Comparison of ENCODE assay signal across 12 cellular contexts in the genomic region with DNA sequence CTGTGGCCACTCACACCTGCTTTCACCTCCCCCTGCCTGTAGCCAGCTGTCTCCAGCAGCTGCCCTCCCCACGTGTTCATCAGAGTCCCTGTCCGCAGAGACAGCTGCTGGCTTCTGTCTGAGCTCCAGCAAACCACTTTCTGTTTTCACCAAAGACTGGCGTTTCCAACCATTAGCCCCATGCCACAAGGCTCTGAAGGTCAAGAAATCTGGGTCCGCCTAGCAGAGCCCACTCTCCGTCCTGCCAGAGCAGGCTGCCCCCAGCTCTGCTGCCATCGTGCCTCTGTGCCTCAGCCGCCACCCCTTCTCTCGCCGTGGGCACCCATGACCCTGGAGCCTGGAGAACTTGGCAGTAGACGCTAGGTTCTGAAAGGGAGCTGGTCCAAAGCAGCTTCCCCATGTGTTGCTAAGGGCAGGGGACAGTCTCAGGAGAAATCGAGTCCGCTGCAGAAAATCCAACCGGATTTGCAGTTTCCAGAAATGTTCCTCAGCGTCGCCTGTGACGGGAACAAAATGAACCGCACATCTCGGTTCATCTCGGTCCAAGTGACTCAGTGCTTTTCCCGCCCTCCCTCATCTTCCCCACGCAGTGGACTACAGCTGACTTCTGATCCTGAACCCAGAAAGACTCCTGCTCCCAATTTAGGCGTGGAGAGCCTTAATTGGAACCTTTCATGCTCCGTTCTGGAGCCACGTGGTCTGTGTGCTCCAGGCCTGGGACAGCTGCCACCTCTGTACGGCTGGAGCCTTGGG. TPM values are rescaled to one million over a fixed set of nuclear protein-coding genes. Genes with fewer than 3 reads are reported as not detected.
DNase-seq lines count a peak whose midpoint lies in the region; ATAC-seq and TF ChIP-seq lines count a peak whose summit lies in the region.
"Had no signal": no experiment of that assay in that cellular context is flagged by ENCODE, and none has a peak within 500 bp of the region (broad histone marks: within the 10 kb centered on the region; RNA-seq: fewer than 3 reads in every experiment).

No MANE protein-coding gene starts in this region.

- peak; percentile 89 for DNase-seq in NCI-H146 (lab: John Stamatoyannopoulos, UW)
- DNase-seq in endodermal cell, result no peak
- DNase-seq in germinal center (ENCODE audit: low spot score), result no peak
- DNase-seq in CD8-positive, alpha-beta memory T cell, result no peak
- DNase-seq: activated CD4-positive, alpha-beta T cell treated with anti-CD3 and anti-CD28 coated beads for 1 hour; CD4-positive, alpha-beta T cell; effector memory CD4-positive, alpha-beta T cell; small intestine had no signal

- H3K9me3 Mint-ChIP-seq in endodermal cell, result no peaks in the 10 kb centered on the region
- H3K9me3 Mint-ChIP-seq in CD8-positive, alpha-beta memory T cell, result no peaks in the 10 kb centered on the region
- H3K9me3 Mint-ChIP-seq: CD4-positive, alpha-beta T cell had no signal

- H3K27ac ChIP-seq in ACC112 (ENCODE audit: low read depth, low read length), result no peak overlapping the region
- peak overlapping the region; percentile 72 for H3K27ac ChIP-seq in endodermal cell (ENCODE audit: low read depth, low read length)
- peak overlapping the region; percentile 77 to 86 for H3K27ac ChIP-seq in mucosa of rectum (ENCODE audit: low read depth in 2 of 2, low read length in 2 of 2)
- no peak overlapping the region for H3K27ac ChIP-seq in CD8-positive, alpha-beta memory T cell (ENCODE audit: low read depth, low read length)

- H3K9me3 ChIP-seq in endodermal cell (ENCODE audit: control insufficient read depth, low read length), result no peaks in the 10 kb centered on the region
- no peaks in the 10 kb centered on the region for H3K9me3 ChIP-seq in mucosa of rectum (ENCODE audit: control insufficient read depth in 2 of 2, low read length in 2 of 2)
- H3K9me3 ChIP-seq in CD8-positive, alpha-beta memory T cell (ENCODE audit: low read length), result no peaks in the 10 kb centered on the region

- POLR2A ChIA-PET in CD8-positive, alpha-beta memory T cell (lab: Charles Lee), result no interaction called here

- CTCF ChIA-PET in CD8-positive, alpha-beta memory T cell (lab: Charles Lee), result interaction anchor here (1.6 kb wide), 1 partner anchor 10 kb away, joined by 4 read pairs; no protein-coding TSS in a partner anchor

- H3K4me1 Mint-ChIP-seq in endodermal cell, result no peaks in the 10 kb centered on the region
- H3K4me1 Mint-ChIP-seq in CD8-positive, alpha-beta memory T cell, result peaks cover 0 to 5% (median 0%) of the 10 kb centered on the region in 3 donors

- WGBS in endodermal cell (ENCODE audit: insufficient coverage in 1 of 2, insufficient read length in 1 of 2), 2 experiments, result 92 to 96% methylated on average over 21 to 25 of the region's 25 CpGs

- H3K9ac ChIP-seq in endodermal cell (ENCODE audit: extremely low read depth, low read length, poor library complexity, severe bottlenecking) (no peak overlapping the region), mucosa of rectum (ENCODE audit: low read depth in 1 of 2, low read length in 2 of 2) (peak overlapping the region in 1 of 2 donors; percentile 28)

- no peak overlapping the region for H2AFZ ChIP-seq in ACC112 (ENCODE audit: low read length, unreplicated experiment)

- peak overlapping the region; percentile 17 for H3K27ac Mint-ChIP-seq in endodermal cell
- peak overlapping the region in 1 of 8 donors; percentile 58 for H3K27ac Mint-ChIP-seq in CD8-positive, alpha-beta memory T cell
- H3K27ac Mint-ChIP-seq: CD4-positive, alpha-beta T cell had no signal

- H3K4me1 ChIP-seq in ACC112 (ENCODE audit: control insufficient read depth, insufficient read depth, low read length, unreplicated experiment) (peaks cover 17% of the 10 kb centered on the region), endodermal cell (ENCODE audit: control insufficient read depth, insufficient read depth, low read length) (no peaks in the 10 kb centered on the region), mucosa of rectum (ENCODE audit: control insufficient read depth in 2 of 2, insufficient read depth in 2 of 2, low read length in 2 of 2) (peaks cover 12 to 17% of the 10 kb centered on the region in 2 donors)
- no peaks in the 10 kb centered on the region for H3K4me1 ChIP-seq in CD8-positive, alpha-beta memory T cell (ENCODE audit: insufficient read depth, low read length)

- no peaks in the 10 kb centered on the region for H3K79me2 ChIP-seq in ACC112 (ENCODE audit: control insufficient read depth, insufficient read depth, low read length, unreplicated experiment)

- no peak for ATAC-seq in HG03159 (IDR thresholded peaks at IDR 0.05; ENCODE audit: unreplicated experiment)
- no peak for ATAC-seq in GM18907 (IDR thresholded peaks at IDR 0.05; ENCODE audit: unreplicated experiment)

- 0 out of 2 replicates have a peak overlapping the region, but pooled peaks have one; percentile 9 for H3K4me3 ChIP-seq in ACC112 (ENCODE audit: low read depth, low read length)
- H3K4me3 ChIP-seq in endodermal cell (ENCODE audit: low read length), result no peak overlapping the region
- peak overlapping the region in 1 of 2 donors; percentile 33 for H3K4me3 ChIP-seq in mucosa of rectum (ENCODE audit: low read length in 2 of 2)
- H3K4me3 ChIP-seq in CD8-positive, alpha-beta memory T cell (ENCODE audit: low read length), result no peak overlapping the region

- H3K27me3 Mint-ChIP-seq in endodermal cell (ENCODE audit: insufficient read depth), result no peaks in the 10 kb centered on the region
- H3K27me3 Mint-ChIP-seq in CD8-positive, alpha-beta memory T cell, result no peaks in the 10 kb centered on the region
- H3K27me3 Mint-ChIP-seq: CD4-positive, alpha-beta T cell had no signal

- no peaks in the 10 kb centered on the region for H3K36me3 ChIP-seq in ACC112 (ENCODE audit: insufficient read depth, low read length)
- peaks cover 18% of the 10 kb centered on the region for H3K36me3 ChIP-seq in endodermal cell (ENCODE audit: control insufficient read depth, insufficient read depth, low read length)
- H3K36me3 ChIP-seq in mucosa of rectum (ENCODE audit: control insufficient read depth in 2 of 2, insufficient read depth in 2 of 2, low read length in 2 of 2), result peaks cover 0 to 8% of the 10 kb centered on the region in 2 donors
- H3K36me3 ChIP-seq in CD8-positive, alpha-beta memory T cell (ENCODE audit: insufficient read depth, low read length), result no peaks in the 10 kb centered on the region

- H3K27me3 ChIP-seq in ACC112 (ENCODE audit: insufficient read depth, low read length) (no peaks in the 10 kb centered on the region), endodermal cell (ENCODE audit: control insufficient read depth, insufficient read depth, low read length, poor library complexity, severe bottlenecking) (no peaks in the 10 kb centered on the region), mucosa of rectum (ENCODE audit: control insufficient read depth in 2 of 2, insufficient read depth in 2 of 2, low read length in 2 of 2) (no peaks in the 10 kb centered on the region)
- H3K27me3 ChIP-seq in CD8-positive, alpha-beta memory T cell (ENCODE audit: insufficient read depth, low read length, poor library complexity, severe bottlenecking), result no peaks in the 10 kb centered on the region

- TF ChIP-seq CTCF in endodermal cell (conservative IDR thresholded peaks at IDR 0.05), result no peak

- no peak overlapping the region for H3K4me3 Mint-ChIP-seq in endodermal cell
- peak overlapping the region in 1 of 7 donors; percentile 78 for H3K4me3 Mint-ChIP-seq in CD8-positive, alpha-beta memory T cell
- H3K4me3 Mint-ChIP-seq: CD4-positive, alpha-beta T cell had no signal

- H3K36me3 Mint-ChIP-seq in endodermal cell (ENCODE audit: low read depth), result peaks cover 26% of the 10 kb centered on the region
- peaks cover 0 to 55% (median 5%) of the 10 kb centered on the region in 3 donors for H3K36me3 Mint-ChIP-seq in CD8-positive, alpha-beta memory T cell

RNA-seq across cellular contexts. Expression of a gene that starts 28.0 kb away (rescaled TPM):
- 10 to 100 TPM; 18.8 to 19.1 TPM for total RNA-seq in endodermal cell
- polyA plus RNA-seq in endodermal cell (2013, experiment 1 of 2), result 28.4 TPM
- 30.6 TPM for polyA plus RNA-seq in endodermal cell (2013, experiment 2 of 2)
- total RNA-seq in CD8-positive, alpha-beta memory T cell, result 10 to 100 TPM; 30.6 to 41.5 TPM
- polyA plus RNA-seq in CD8-positive, alpha-beta memory T cell, result 30.0 TPM

RNA-seq across cellular contexts. Expression of a gene that starts 51.4 kb away (rescaled TPM):
- total RNA-seq in endodermal cell, result 10 to 100 TPM; 85.2 to 92.9 TPM
- polyA plus RNA-seq in endodermal cell (2013, experiment 1 of 2), result 96.3 TPM
- polyA plus RNA-seq in endodermal cell (2013, experiment 2 of 2), result 80.9 TPM
- 10 to 100 TPM; 40.7 to 41.6 TPM for total RNA-seq in CD8-positive, alpha-beta memory T cell
- 61.4 TPM for polyA plus RNA-seq in CD8-positive, alpha-beta memory T cell

Comparison
In these comparisons a context has a peak if more than half of its experiments do, and no peak if none do; other contexts are left out.
1. H3K27ac ChIP-seq: peak in endodermal cell (single experiment) and mucosa of rectum (2 of 2); none in ACC112 (single experiment) and CD8-positive, alpha-beta memory T cell (single experiment).